9 cellular contexts compared by ENCODE assay signal in the genomic region with DNA sequence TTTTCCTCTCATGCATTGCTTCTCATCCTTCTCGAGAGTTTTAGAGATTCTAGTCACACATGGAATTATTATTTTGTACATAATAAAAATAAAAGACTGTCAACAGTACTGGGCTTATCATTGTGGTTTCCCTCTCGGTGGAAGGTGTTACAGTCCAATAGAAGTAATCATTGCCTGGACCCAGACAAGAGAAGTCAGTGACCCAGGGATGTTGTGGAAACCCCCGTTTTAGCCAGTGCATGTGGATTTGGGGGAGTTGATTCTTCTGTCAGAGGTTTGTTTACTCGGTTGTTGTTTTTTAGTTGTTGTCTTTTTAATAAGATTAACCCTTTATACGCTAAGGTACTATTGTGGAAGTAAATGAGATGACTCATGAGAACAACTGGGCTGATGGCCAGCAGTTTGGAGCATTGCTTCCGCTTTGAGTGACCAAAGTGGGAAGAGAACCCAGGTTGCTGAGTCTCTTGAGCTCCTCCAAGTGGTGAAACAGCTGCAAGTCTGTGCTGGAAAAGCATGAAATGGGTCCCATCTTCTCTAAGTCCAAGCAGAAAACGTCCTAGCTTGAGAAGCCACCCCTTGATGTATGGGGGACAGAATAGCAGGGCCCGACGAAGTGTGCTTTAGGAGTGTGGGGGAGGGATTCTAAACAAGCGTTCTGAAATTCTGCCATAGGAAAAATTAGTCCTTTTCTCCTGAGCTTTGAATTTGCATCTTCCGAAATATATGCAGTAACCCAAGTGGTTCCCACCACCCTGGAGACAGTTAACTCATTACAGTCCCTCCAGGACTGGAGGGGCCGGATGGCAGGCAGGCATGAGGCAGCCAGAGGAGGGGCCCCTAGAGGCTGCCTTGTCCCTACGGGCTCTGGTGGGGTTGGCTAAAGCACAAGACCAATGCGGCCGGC.
DNase-seq lines count a peak whose midpoint lies in the region; ATAC-seq and TF ChIP-seq lines count a peak whose summit lies in the region.
"Had no signal": no experiment of that assay in that cellular context is flagged by ENCODE, and none has a peak within 500 bp of the region (broad histone marks: within the 10 kb centered on the region; RNA-seq: fewer than 3 reads in every experiment).

No MANE protein-coding gene starts in this region.

- H3K36me3 ChIP-seq in endodermal cell (ENCODE audit: control insufficient read depth, insufficient read depth, low read length) = no peaks in the 10 kb centered on the region

- no peaks in the 10 kb centered on the region for H3K9me3 Mint-ChIP-seq in endodermal cell
- no peaks in the 10 kb centered on the region for H3K9me3 Mint-ChIP-seq in nephron

- DNase-seq in ACHN (peak; percentile 85), GM13976 (ENCODE audit: low spot score) (peak; percentile 51), NOMO-1 (lab: John Stamatoyannopoulos, UW; ENCODE audit: unreplicated experiment in 2 of 2) (peak; percentile 13 to 29), endodermal cell (peak; percentile 74), omental fat pad (ENCODE audit: low spot score) (no peak)
- no peak for DNase-seq in stimulated activated CD4-positive, alpha-beta T cell treated with anti-CD3 and anti-CD28 coated beads, Interleukin-1b, Interleukin-23, amount 100 ng/mL, for 48 hours

- H3K4me3 Mint-ChIP-seq in endodermal cell (no peak overlapping the region), nephron (no peak overlapping the region)
- H3K4me3 Mint-ChIP-seq: dendritic cell treated with granulocyte-macrophage colony-stimulating factor and Interleukin-4, amounts not matched to agents 40 ng/mL and 50 ng/mL, for 4 days had no signal

- TF ChIP-seq CTCF in GM13976 (IDR thresholded peaks at IDR 0.05; ENCODE audit: borderline replicate concordance, control extremely low read depth, extremely low read depth, insufficient read depth, missing control alignments) (peak; percentile 15), endodermal cell (conservative IDR thresholded peaks at IDR 0.05) (peak; percentile 79), nephron (IDR thresholded peaks at IDR 0.05; ENCODE audit: unreplicated experiment in 3 of 3) (peak; percentile 11 to 22 (median 14)), omental fat pad (IDR thresholded peaks at IDR 0.05) (no peak)

- H3K36me3 Mint-ChIP-seq in endodermal cell (ENCODE audit: low read depth) = no peaks in the 10 kb centered on the region
- no peaks in the 10 kb centered on the region for H3K36me3 Mint-ChIP-seq in nephron (ENCODE audit: low read depth)

- no peak for ATAC-seq in GM21423 (IDR thresholded peaks at IDR 0.05; ENCODE audit: unreplicated experiment)
- ATAC-seq in omental fat pad (ENCODE audit: low FRiP score) = no peak

- WGBS in endodermal cell (ENCODE audit: insufficient coverage in 1 of 2, insufficient read length in 1 of 2), 2 experiments = 84 to 92% methylated on average over 7 to 14 of the region's 15 CpGs

- H3K27me3 Mint-ChIP-seq in endodermal cell (ENCODE audit: insufficient read depth) = peaks cover 31% of the 10 kb centered on the region
- H3K27me3 Mint-ChIP-seq in nephron (ENCODE audit: low read depth) = peaks cover 56% of the 10 kb centered on the region

- H3K27me3 ChIP-seq in endodermal cell (ENCODE audit: control insufficient read depth, insufficient read depth, low read length, poor library complexity, severe bottlenecking) = peaks cover 4% of the 10 kb centered on the region

- H3K4me3 ChIP-seq in endodermal cell (ENCODE audit: low read length) = no peak overlapping the region

- H3K4me1 Mint-ChIP-seq in endodermal cell (peaks cover 42% of the 10 kb centered on the region), nephron (peaks cover 29% of the 10 kb centered on the region)

- H3K27ac Mint-ChIP-seq in endodermal cell = no peak overlapping the region
- H3K27ac Mint-ChIP-seq in nephron = no peak overlapping the region
- H3K27ac Mint-ChIP-seq: dendritic cell treated with granulocyte-macrophage colony-stimulating factor and Interleukin-4, amounts not matched to agents 40 ng/mL and 50 ng/mL, for 4 days had no signal

- H3K27ac ChIP-seq in endodermal cell (ENCODE audit: low read depth, low read length) = no peak overlapping the region

- H3K9me3 ChIP-seq in endodermal cell (ENCODE audit: control insufficient read depth, low read length) = no peaks in the 10 kb centered on the region

- no peak overlapping the region for H3K9ac ChIP-seq in endodermal cell (ENCODE audit: extremely low read depth, low read length, poor library complexity, severe bottlenecking)

- H3K4me1 ChIP-seq in endodermal cell (ENCODE audit: control insufficient read depth, insufficient read depth, low read length) = no peaks in the 10 kb centered on the region

- in situ Hi-C loops in ACHN (cut with HindIII; ENCODE audit: low pct_ligation_motif_present, low pct_unique_long_range_greater_than_20kb, low sequenced_read_pairs) = no loop called here
- in situ Hi-C loops in GM13976 (cut with MboI; ENCODE audit: low sequenced_read_pairs, unreplicated experiment) = no loop called here

Comparison
In these comparisons a context has a peak if more than half of its experiments do, and no peak if none do; other contexts are left out.
1. DNase-seq: peak in ACHN (single experiment), GM13976 (single experiment), NOMO-1 (2 of 2) and endodermal cell (single experiment); none in stimulated activated CD4-positive, alpha-beta T cell treated with anti-CD3 and anti-CD28 coated beads, Interleukin-1b, Interleukin-23, amount 100 ng/mL, for 48 hours (single experiment) and omental fat pad (single experiment).
2. CTCF ChIP-seq: peak in GM13976 (single experiment), endodermal cell (single experiment) and nephron (3 of 3); none in omental fat pad (0 of 3).